ENCODE assay signal across 28 cellular contexts in the genomic region with DNA sequence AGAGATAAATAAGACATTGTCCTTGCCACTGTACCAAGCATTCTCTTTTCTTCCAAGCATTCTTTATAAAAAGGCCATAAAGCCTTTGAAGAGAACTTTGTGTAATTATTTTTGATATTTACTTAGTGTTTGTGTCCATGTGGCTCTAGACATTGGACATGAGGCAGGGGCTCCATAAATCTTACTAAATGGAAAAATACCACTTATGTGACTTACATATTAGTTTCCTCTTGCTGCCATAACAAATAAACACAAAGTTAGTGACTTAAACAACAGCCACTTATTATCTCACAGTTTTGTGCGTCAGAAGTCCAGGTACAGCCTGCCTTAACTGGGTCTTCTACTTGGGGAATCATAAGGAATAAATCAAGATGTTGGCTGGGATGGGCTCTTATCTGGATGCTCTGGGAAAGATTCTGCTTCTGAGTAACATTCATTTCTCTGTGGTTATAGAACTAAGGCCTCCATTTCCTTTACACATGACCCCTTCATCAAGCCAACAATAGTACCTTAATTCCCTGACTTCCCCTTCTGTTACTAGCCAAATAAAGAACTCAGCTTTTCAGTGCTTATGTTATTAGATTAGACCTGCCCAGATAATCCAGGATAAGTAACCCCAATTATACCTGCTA. TPM values are rescaled to one million over a fixed set of nuclear protein-coding genes. Genes with fewer than 3 reads are reported as not detected.
DNase-seq lines count a peak whose midpoint lies in the region; ATAC-seq and TF ChIP-seq lines count a peak whose summit lies in the region.
"Had no signal": no experiment of that assay in that cellular context is flagged by ENCODE, and none has a peak within 500 bp of the region (broad histone marks: within the 10 kb centered on the region; RNA-seq: fewer than 3 reads in every experiment).

No MANE protein-coding gene starts in this region.

- peak overlapping the region; percentile 26; the same call in 1 of the 2 replicates for H3K27ac ChIP-seq in WERI-Rb-1
- H3K27ac ChIP-seq: C4-2B, dorsolateral prefrontal cortex, ovary, upper lobe of left lung had no signal

- H3K36me3 ChIP-seq in WERI-Rb-1 (no peaks in the 10 kb centered on the region), skeletal muscle satellite cell (ENCODE audit: insufficient read depth, low read length) (no peaks in the 10 kb centered on the region)
- H3K36me3 ChIP-seq: ovary, upper lobe of left lung had no signal

- ATAC-seq in HG02938 (IDR thresholded peaks at IDR 0.05; ENCODE audit: unreplicated experiment) (no peak), GM21619 (IDR thresholded peaks at IDR 0.05; ENCODE audit: unreplicated experiment) (no peak)
- ATAC-seq: activated CD8-positive, alpha-beta T cell treated with anti-CD3 and anti-CD28 coated beads for 36 hours; activated naive CD4-positive, alpha-beta T cell treated with anti-CD3 and anti-CD28 coated beads, Interleukin-2, amount 50 U/mL, for 72 hours; mucosa of descending colon; stimulated activated effector memory CD8-positive, alpha-beta T cell treated with anti-CD3 and anti-CD28 coated beads, Interleukin-12 subunit alpha, Interleukin-12 subunit beta, amount 100 ng/mL, for 72 hours had no signal

- TF ChIP-seq CTCF in WERI-Rb-1 (IDR thresholded peaks at IDR 0.05; ENCODE audit: low read depth, low read length) (no peak), fibroblast of the aortic adventitia (IDR thresholded peaks at IDR 0.05; ENCODE audit: insufficient read depth, low read length) (no peak)

- H3K27me3 ChIP-seq in WERI-Rb-1 (ENCODE audit: insufficient read depth, low read depth, severe bottlenecking) (no peaks in the 10 kb centered on the region), skeletal muscle satellite cell (ENCODE audit: control insufficient read depth, insufficient read depth, low read length) (no peaks in the 10 kb centered on the region)
- H3K27me3 ChIP-seq: ovary, upper lobe of left lung had no signal

- DNase-seq in HT1080 (ENCODE audit: low read depth) = peak; percentile 50
- no peak for DNase-seq in WERI-Rb-1
- DNase-seq in fibroblast of the aortic adventitia (ENCODE audit: low read depth) = peak; percentile 46
- no peak for DNase-seq in activated effector memory CD4-positive, alpha-beta T cell treated with Interleukin-2 at 50 U/mL for 16 hours
- DNase-seq: activated CD4-positive, CD25-positive, alpha-beta regulatory T cell treated with anti-CD3 and anti-CD28 coated beads, Interleukin-2, amount 50 U/mL, for 72 hours; activated CD8-positive, alpha-beta T cell treated with anti-CD3 and anti-CD28 coated beads for 36 hours; anterior cingulate cortex; Calu3; DMS79 treated with DMSO at 0.1 percent for 48 hours; dorsolateral prefrontal cortex; glutamatergic neuron; mucosa of descending colon; NCI-H1048; NCI-H2029; NCI-H526 treated with DMSO at 0.1 percent for 48 hours; nephron progenitor cell; ovary; retina; stimulated activated CD4-positive, alpha-beta T cell treated with anti-CD3 and anti-CD28 coated beads, Interleukin-4, amount 100 ng/mL, for 24 hours; upper lobe of left lung had no signal

- peaks cover 38% of the 10 kb centered on the region for H3K4me1 ChIP-seq in skeletal muscle satellite cell (ENCODE audit: control insufficient read depth, insufficient read depth, low read length)
- H3K4me1 ChIP-seq: upper lobe of left lung had no signal

- H3K4me3 ChIP-seq in WERI-Rb-1 (ENCODE audit: low read depth, low read length) (no peak overlapping the region), fibroblast of the aortic adventitia (ENCODE audit: low read depth, low read length) (no peak overlapping the region), skeletal muscle satellite cell (ENCODE audit: low read length) (no peak overlapping the region)
- H3K4me3 ChIP-seq: dorsolateral prefrontal cortex, mucosa of descending colon, ovary, upper lobe of left lung had no signal

- H3K4me2 ChIP-seq in skeletal muscle satellite cell (ENCODE audit: low read length) = peak overlapping the region; percentile 33

- H3K9ac ChIP-seq in skeletal muscle satellite cell (ENCODE audit: low read depth, low read length) = peak overlapping the region; percentile 25

- H3K9me3 ChIP-seq in WERI-Rb-1 (ENCODE audit: severe bottlenecking) (no peaks in the 10 kb centered on the region), skeletal muscle satellite cell (replicated peaks; ENCODE audit: low read length) (no peaks in the 10 kb centered on the region)
- H3K9me3 ChIP-seq: mucosa of descending colon, upper lobe of left lung had no signal

RNA-seq across cellular contexts. Expression of a gene that starts 59.9 kb away (rescaled TPM):
- total RNA-seq in HT1080 (2014; rRNA removed; shearing (Covaris generic)) = 5.3 and 5.6 TPM in 2 replicates
- polyA plus RNA-seq in HT1080 (2015; cell fraction: cytosol; rRNA removed) = 2.0 and 2.5 TPM in 2 replicates
- polyA plus RNA-seq in HT1080 (2015; cell fraction: nucleus; rRNA removed) = 9.4 and 11.4 TPM in 2 replicates
- 24.3 and 25.1 TPM in 2 replicates for total RNA-seq in fibroblast of the aortic adventitia (ENCODE audit: low replicate concordance)
- total RNA-seq in skeletal muscle satellite cell (2012; rRNA removed) = 31.7 and 46.6 TPM in 2 replicates
- total RNA-seq: activated CD8-positive, alpha-beta T cell treated with anti-CD3 and anti-CD28 coated beads for 36 hours; activated T-helper 2 cell treated with anti-CD3 and anti-CD28 coated beads, Interferon-gamma antibody, Interleukin-2, Interleukin-4, amounts not matched to agents 10 μg/mL and 5 μg/mL and 100 μg/mL, durations not matched to agents 14 hours and 24 hours and 36 hours; SK-MEL-5 had no signal

Comparison
In these comparisons a context has a peak if more than half of its experiments do, and no peak if none do; other contexts are left out.
1. DNase-seq: peak in HT1080 (single experiment) and fibroblast of the aortic adventitia (single experiment); none in WERI-Rb-1 (single experiment) and activated effector memory CD4-positive, alpha-beta T cell treated with Interleukin-2 at 50 U/mL for 16 hours (single experiment).